ENCODE assay signal across 23 cellular contexts in the genomic region with DNA sequence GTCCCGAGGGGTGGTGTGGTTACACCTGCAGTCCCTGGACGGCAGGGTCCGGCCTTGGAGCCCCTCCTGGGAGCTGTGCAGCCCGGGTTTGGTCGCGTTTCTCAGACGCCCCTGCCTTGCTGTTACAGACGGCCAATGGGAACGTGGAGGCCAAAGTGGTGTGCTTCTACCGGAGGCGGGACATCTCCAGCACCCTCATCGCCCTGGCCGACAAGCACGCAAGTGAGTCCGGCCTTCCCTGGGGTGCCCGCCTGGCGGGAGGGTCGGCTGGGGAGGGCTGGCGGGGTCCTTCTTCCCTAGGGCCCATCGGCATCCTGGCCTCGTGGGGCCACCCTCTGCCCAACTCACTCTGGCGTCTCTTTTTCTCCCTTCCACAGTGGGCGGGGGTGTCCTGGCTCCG. TPM values are rescaled to one million over a fixed set of nuclear protein-coding genes. Genes with fewer than 3 reads are reported as not detected.
"Had no signal": no experiment of that assay in that cellular context is flagged by ENCODE, and none has a peak within 500 bp of the region (broad histone marks: within the 10 kb centered on the region; RNA-seq: fewer than 3 reads in every experiment).

No MANE protein-coding gene starts in this region.

- H3K4me3 ChIP-seq: colonic mucosa, heart left ventricle, left lung, lower lobe of right lung, suprapubic skin, thyroid gland, upper lobe of left lung, vagina had no signal

- H3K27ac ChIP-seq: colonic mucosa, heart left ventricle, left lung, lower lobe of right lung, neutrophil, suprapubic skin, thyroid gland, upper lobe of left lung, vagina had no signal

- H3K36me3 ChIP-seq: colonic mucosa had no signal

- H3K9me3 ChIP-seq: colonic mucosa, heart left ventricle, left lung, lower lobe of right lung, neutrophil, suprapubic skin, thyroid gland, upper lobe of left lung, vagina had no signal

- H3K36me3 Mint-ChIP-seq: natural killer cell had no signal

- H3K27me3 Mint-ChIP-seq: memory B cell had no signal

- ATAC-seq: heart left ventricle; left lung; lower lobe of right lung; natural killer cell; stimulated activated naive CD8-positive, alpha-beta T cell treated with anti-CD3 and anti-CD28 coated beads, Interleukin-15, Interleukin-2, amounts not matched to agents 100 U/mL and 50 U/mL, for 24 hours had no signal

- H3K27ac Mint-ChIP-seq: endodermal cell, memory B cell, mesothelial cell of epicardium, natural killer cell had no signal

- H3K4me3 Mint-ChIP-seq: endodermal cell, memory B cell, mesothelial cell of epicardium, natural killer cell had no signal

- H3K27me3 ChIP-seq: colonic mucosa, heart left ventricle, left lung, neutrophil, suprapubic skin, thyroid gland, upper lobe of left lung, vagina had no signal

- H3K4me1 Mint-ChIP-seq: endodermal cell, mesothelial cell of epicardium had no signal

- H3K4me1 ChIP-seq: colonic mucosa had no signal

- FAIRE-seq: islet of Langerhans, small intestine had no signal

- DNase-seq: colonic mucosa; dermis blood vessel endothelial cell; effector CD4-positive, alpha-beta T cell; endodermal cell; foreskin melanocyte; hippocampal formation; lower lobe of right lung; natural killer cell; posterior cingulate gyrus; small intestine; stimulated activated CD4-positive, alpha-beta T cell treated with anti-CD3 and anti-CD28 coated beads, Interleukin-12 subunit alpha, Interleukin-12 subunit beta, amount 100 ng/mL, for 4 hours; stimulated activated CD4-positive, alpha-beta T cell treated with anti-CD3 and anti-CD28 coated beads, Interleukin-2, amount 100 ng/mL, for 48 hours; stimulated activated naive CD8-positive, alpha-beta T cell treated with anti-CD3 and anti-CD28 coated beads, Interleukin-15, Interleukin-2, amounts not matched to agents 100 U/mL and 50 U/mL, for 24 hours; thyroid gland had no signal

- H3K9me3 Mint-ChIP-seq: endodermal cell, memory B cell, mesothelial cell of epicardium, natural killer cell had no signal

RNA-seq across cellular contexts. Expression of a gene that starts 47.0 kb away (rescaled TPM):
- total RNA-seq: vagina had no signal
